Comparison of ENCODE assay signal across 20 cellular contexts in genomic region chr18:48208432-48208948, GRCh38.
"Had no signal": no experiment of that assay in that cellular context is flagged by ENCODE, and none has a peak within 500 bp of the region (broad histone marks: within the 10 kb centered on the region; RNA-seq: fewer than 3 reads in every experiment).

No MANE protein-coding gene starts in this region.

- H3K9me3 ChIP-seq: gastroesophageal sphincter, left lung, prostate gland, right lobe of liver, suprapubic skin, upper lobe of left lung had no signal

- H3K27me3 ChIP-seq: gastroesophageal sphincter, left lung, right lobe of liver, suprapubic skin, upper lobe of left lung had no signal

- DNase-seq: activated CD4-positive, alpha-beta T cell treated with anti-CD3 and anti-CD28 coated beads for 4 hours; activated CD8-positive, alpha-beta memory T cell treated with anti-CD3 and anti-CD28 coated beads, Interleukin-2, amount 50 U/mL, for 4 hours; activated CD8-positive, alpha-beta T cell treated with anti-CD3 and anti-CD28 coated beads for 36 hours; activated gamma-delta T cell treated with Interleukin-2 at 50 U/mL for 16 hours; activated naive CD8-positive, alpha-beta T cell treated with anti-CD3 and anti-CD28 coated beads for 36 hours; activated T-cell treated with anti-CD3 and anti-CD28 coated beads, Interleukin-2, amount 50 U/mL, for 72 hours; cerebellar nuclear complex; dermis blood vessel endothelial cell; islet precursor cell; left lung; nucleus accumbens; right lobe of liver; spleen; stimulated activated CD4-positive, alpha-beta T cell treated with anti-CD3 and anti-CD28 coated beads, Interleukin-1b, Interleukin-23, amount 100 ng/mL, for 48 hours; stimulated activated naive B cell treated with anti-CD40 and anti-IgM and Interleukin-4, amounts not matched to agents 10 μg/mL and 1 μg/mL and 100 μg/mL, for 72 hours; upper lobe of left lung had no signal

- H3K4me3 ChIP-seq: gastroesophageal sphincter, left lung, prostate gland, right lobe of liver, spleen, suprapubic skin, upper lobe of left lung had no signal

- H3K4me1 ChIP-seq: gastroesophageal sphincter, left lung, prostate gland, right lobe of liver, spleen, suprapubic skin had no signal

- H3K36me3 ChIP-seq: gastroesophageal sphincter, left lung, prostate gland, right lobe of liver, spleen, suprapubic skin, upper lobe of left lung had no signal

- H3K27ac ChIP-seq: gastroesophageal sphincter, left lung, prostate gland, right lobe of liver, spleen, suprapubic skin, upper lobe of left lung had no signal

- ATAC-seq: activated CD8-positive, alpha-beta T cell treated with anti-CD3 and anti-CD28 coated beads for 36 hours; activated T-cell treated with anti-CD3 and anti-CD28 coated beads, Interleukin-2, amount 50 U/mL, for 72 hours; gastroesophageal sphincter; left lung; natural killer cell treated with Interleukin-12 subunit alpha and Interleukin-12 subunit beta and Interleukin-15 and Interleukin-18, amount 100 ng/mL, for 72 hours; right lobe of liver; stimulated activated naive B cell treated with anti-CD40 and anti-IgM and Interleukin-4, amounts not matched to agents 10 μg/mL and 1 μg/mL and 100 μg/mL, for 72 hours had no signal
